In genomic region chr6:121944361-121944760, GRCh38 we compare ENCODE assay signal across 19 cellular contexts.
"Had no signal": no experiment of that assay in that cellular context is flagged by ENCODE, and none has a peak within 500 bp of the region (broad histone marks: within the 10 kb centered on the region; RNA-seq: fewer than 3 reads in every experiment).

No MANE protein-coding gene starts in this region.

- H3K36me3 ChIP-seq: adrenal gland, brain microvascular endothelial cell, heart right ventricle, right atrium auricular region, thyroid gland, uterus had no signal

- ATAC-seq: activated CD4-positive, CD25-positive, alpha-beta regulatory T cell treated with anti-CD3 and anti-CD28 coated beads, Interleukin-2, amount 50 U/mL, for 24 hours; heart right ventricle; left lobe of liver; mucosa of descending colon; natural killer cell had no signal

- H3K27ac ChIP-seq: adrenal gland, brain microvascular endothelial cell, heart right ventricle, right atrium auricular region, thyroid gland, uterus had no signal

- H3K4me1 ChIP-seq: adrenal gland, heart right ventricle, right atrium auricular region, thyroid gland, uterus had no signal

- H3K4me3 ChIP-seq: adrenal gland, heart right ventricle, mucosa of descending colon, right atrium auricular region, thyroid gland, uterus had no signal

- H3K9me3 ChIP-seq: mucosa of descending colon, right atrium auricular region, thyroid gland, uterus had no signal

- DNase-seq: activated naive CD4-positive, alpha-beta T cell treated with anti-CD3 and anti-CD28 coated beads, Interleukin-2, amount 50 U/mL, for 16 hours; adrenal gland; brain microvascular endothelial cell; cerebellar nuclear complex; endodermal cell; erythroblast; foreskin melanocyte; heart right ventricle; islet precursor cell; mammary epithelial cell; mucosa of descending colon; natural killer cell; posterior cingulate gyrus; small intestine; thyroid gland; uterus had no signal
